Comparison of ENCODE assay signal across 1 cellular context in genomic region chr5:69187342-69187741, GRCh38.
A peak's percentile ranks its signal among the peaks of the same experiment; 100 is the strongest.
TF ChIP-seq lines count a peak whose summit lies in the region.

No MANE protein-coding gene starts in this region.

TF ChIP-seq in K562, 482 proteins besides CTCF, POLR2A, EP300 and RAD21 (continued from another document):
- TF ChIP-seq CEBPZ (IDR thresholded peaks at IDR 0.05; ENCODE audit: borderline replicate concordance, low read depth, low read length) = no peak
- TF ChIP-seq ARID1B (IDR thresholded peaks at IDR 0.05) = peak; percentile 69
- TF ChIP-seq ZKSCAN3 (CRISPR knock-in tag; IDR thresholded peaks at IDR 0.05) = no peak
- TF ChIP-seq ZNF41 (CRISPR knock-in tag; conservative IDR thresholded peaks at IDR 0.05) = no peak
- no peak for TF ChIP-seq NCOA2 (IDR thresholded peaks at IDR 0.05; ENCODE audit: partially characterized antibody in 2 of 2)
- TF ChIP-seq OTX1 (CRISPR knock-in tag; IDR thresholded peaks at IDR 0.05) = no peak
- TF ChIP-seq, protein P1, sequence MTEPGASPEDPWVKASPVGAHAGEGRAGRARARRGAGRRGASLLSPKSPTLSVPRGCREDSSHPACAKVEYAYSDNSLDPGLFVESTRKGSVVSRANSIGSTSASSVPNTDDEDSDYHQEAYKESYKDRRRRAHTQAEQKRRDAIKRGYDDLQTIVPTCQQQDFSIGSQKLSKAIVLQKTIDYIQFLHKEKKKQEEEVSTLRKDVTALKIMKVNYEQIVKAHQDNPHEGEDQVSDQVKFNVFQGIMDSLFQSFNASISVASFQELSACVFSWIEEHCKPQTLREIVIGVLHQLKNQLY (CRISPR knock-in tag; conservative IDR thresholded peaks at IDR 0.05) = no peak
- TF ChIP-seq, protein P2, sequence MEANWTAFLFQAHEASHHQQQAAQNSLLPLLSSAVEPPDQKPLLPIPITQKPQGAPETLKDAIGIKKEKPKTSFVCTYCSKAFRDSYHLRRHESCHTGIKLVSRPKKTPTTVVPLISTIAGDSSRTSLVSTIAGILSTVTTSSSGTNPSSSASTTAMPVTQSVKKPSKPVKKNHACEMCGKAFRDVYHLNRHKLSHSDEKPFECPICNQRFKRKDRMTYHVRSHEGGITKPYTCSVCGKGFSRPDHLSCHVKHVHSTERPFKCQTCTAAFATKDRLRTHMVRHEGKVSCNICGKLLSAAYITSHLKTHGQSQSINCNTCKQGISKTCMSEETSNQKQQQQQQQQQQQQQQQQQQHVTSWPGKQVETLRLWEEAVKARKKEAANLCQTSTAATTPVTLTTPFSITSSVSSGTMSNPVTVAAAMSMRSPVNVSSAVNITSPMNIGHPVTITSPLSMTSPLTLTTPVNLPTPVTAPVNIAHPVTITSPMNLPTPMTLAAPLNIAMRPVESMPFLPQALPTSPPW (CRISPR knock-in tag; IDR thresholded peaks at IDR 0.05) = no peak
- no peak for TF ChIP-seq PTTG1 (tag; IDR thresholded peaks at IDR 0.05; ENCODE audit: low read depth)
- TF ChIP-seq ZNF551 (CRISPR knock-in tag; IDR thresholded peaks at IDR 0.05) = no peak
- TF ChIP-seq ZNF79 (CRISPR knock-in tag; IDR thresholded peaks at IDR 0.05; ENCODE audit: low read depth) = no peak
- TF ChIP-seq, protein P3, sequence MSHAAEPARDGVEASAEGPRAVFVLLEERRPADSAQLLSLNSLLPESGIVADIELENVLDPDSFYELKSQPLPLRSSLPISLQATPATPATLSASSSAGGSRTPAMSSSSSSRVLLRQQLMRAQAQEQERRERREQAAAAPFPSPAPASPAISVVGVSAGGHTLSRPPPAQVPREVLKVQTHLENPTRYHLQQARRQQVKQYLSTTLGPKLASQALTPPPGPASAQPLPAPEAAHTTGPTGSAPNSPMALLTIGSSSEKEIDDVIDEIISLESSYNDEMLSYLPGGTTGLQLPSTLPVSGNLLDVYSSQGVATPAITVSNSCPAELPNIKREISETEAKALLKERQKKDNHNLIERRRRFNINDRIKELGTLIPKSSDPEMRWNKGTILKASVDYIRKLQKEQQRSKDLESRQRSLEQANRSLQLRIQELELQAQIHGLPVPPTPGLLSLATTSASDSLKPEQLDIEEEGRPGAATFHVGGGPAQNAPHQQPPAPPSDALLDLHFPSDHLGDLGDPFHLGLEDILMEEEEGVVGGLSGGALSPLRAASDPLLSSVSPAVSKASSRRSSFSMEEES (CRISPR knock-in tag; IDR thresholded peaks at IDR 0.05) = no peak
- no peak for TF ChIP-seq HDAC6 (IDR thresholded peaks at IDR 0.05; ENCODE audit: low read depth, low read length)
- TF ChIP-seq KAT2B (IDR thresholded peaks at IDR 0.05; ENCODE audit: low read depth, low read length) = no peak
